ENCODE assay signal across 1 cellular context in genomic region chr6:21750479-21751018, GRCh38.
TF ChIP-seq lines count a peak whose summit lies in the region.

No MANE protein-coding gene starts in this region.

TF ChIP-seq in GM23338, 12 proteins besides CTCF, POLR2A, EP300 and RAD21 (continued from another document):
- TF ChIP-seq ZNF114 (CRISPR knock-in tag; IDR thresholded peaks at IDR 0.05): no peak
- TF ChIP-seq ZNF462 (CRISPR knock-in tag; IDR thresholded peaks at IDR 0.05): no peak
- TF ChIP-seq JUNB (IDR thresholded peaks at IDR 0.05; ENCODE audit: unreplicated experiment): no peak
- TF ChIP-seq POLR2AphosphoS5 (IDR thresholded peaks at IDR 0.05; ENCODE audit: low read depth): no peak
- no peak for TF ChIP-seq EZH2phosphoT487 (IDR thresholded peaks at IDR 0.05; ENCODE audit: unreplicated experiment)
TF ChIP-seq in GM23338: peak in this region for 0.
